Comparison of ENCODE assay signal across 8 cellular contexts in genomic region chr19:383922-384800, GRCh38. TPM values are rescaled to one million over a fixed set of nuclear protein-coding genes. Genes with fewer than 3 reads are reported as not detected.
DNase-seq lines count a peak whose midpoint lies in the region; ATAC-seq and TF ChIP-seq lines count a peak whose summit lies in the region.

No MANE protein-coding gene starts in this region.

- intact Hi-C loops in esophagus muscularis mucosa (cut with DNase I): loop anchor here (10.0 kb wide), 1 partner anchor 101 kb away; no protein-coding TSS in a partner anchor

- TF ChIP-seq POLR2A in esophagus muscularis mucosa (IDR thresholded peaks at IDR 0.05; ENCODE audit: low read depth): no peak

- DNase-seq in BE2C (peak; percentile 69), esophagus muscularis mucosa (ENCODE audit: extremely low spot score) (no peak), SW 1271 (lab: John Stamatoyannopoulos, UW) (no peak)
- DNase-seq in naive thymus-derived CD8-positive, alpha-beta T cell: peak in 2 of 10 donors; percentile 16 to 53
- DNase-seq in activated CD8-positive, alpha-beta memory T cell treated with anti-CD3 and anti-CD28 coated beads for 24 hours: no peak

- POLR2A ChIA-PET in naive thymus-derived CD8-positive, alpha-beta T cell (lab: Charles Lee): interaction anchor here (1.8 kb wide), 1 partner anchor 127 kb away, joined by 4 read pairs; no protein-coding TSS in a partner anchor

- H3K4me3 ChIP-seq in BE2C (ENCODE audit: low read depth, low read length) (no peak overlapping the region), esophagus muscularis mucosa (no peak overlapping the region)

- no peaks in the 10 kb centered on the region for H3K9me3 ChIP-seq in BE2C
- H3K9me3 ChIP-seq in esophagus muscularis mucosa: no peaks in the 10 kb centered on the region

- peak; percentile 40 to 60 for ATAC-seq in naive thymus-derived CD8-positive, alpha-beta T cell
- ATAC-seq in HG03378 (IDR thresholded peaks at IDR 0.05; ENCODE audit: unreplicated experiment): no peak
- ATAC-seq in HG03280 (IDR thresholded peaks at IDR 0.05; ENCODE audit: unreplicated experiment): no peak

- peaks cover 4 to 14% (median 8%) of the 10 kb centered on the region in 4 donors for H3K4me1 Mint-ChIP-seq in naive thymus-derived CD8-positive, alpha-beta T cell

- no peaks in the 10 kb centered on the region for H3K36me3 ChIP-seq in BE2C
- H3K36me3 ChIP-seq in esophagus muscularis mucosa: no peaks in the 10 kb centered on the region

- peak; percentile 53 for TF ChIP-seq RAD21 in Ishikawa (IDR thresholded peaks at IDR 0.05; ENCODE audit: low read depth)

- TF ChIP-seq EP300 in Ishikawa (IDR thresholded peaks at IDR 0.05; ENCODE audit: borderline replicate concordance): no peak
- no peak for TF ChIP-seq EP300 in esophagus muscularis mucosa (IDR thresholded peaks at IDR 0.05)

- no peaks in the 10 kb centered on the region for H3K36me3 Mint-ChIP-seq in naive thymus-derived CD8-positive, alpha-beta T cell

- WGBS in esophagus muscularis mucosa: 17% methylated on average over 24 of the region's 44 CpGs

- peak; percentile 52 for TF ChIP-seq CTCF in BE2C (IDR thresholded peaks at IDR 0.05; ENCODE audit: low read depth, low read length)
- TF ChIP-seq CTCF in esophagus muscularis mucosa (IDR thresholded peaks at IDR 0.05): peak; percentile 54 to 74 (median 55)

- H3K9me3 Mint-ChIP-seq in naive thymus-derived CD8-positive, alpha-beta T cell: no peaks in the 10 kb centered on the region

- H3K27me3 ChIP-seq in BE2C: no peaks in the 10 kb centered on the region
- peaks cover 0 to 48% (median 10%) of the 10 kb centered on the region in 4 donors for H3K27me3 ChIP-seq in esophagus muscularis mucosa

- peaks cover 28 to 66% (median 53%) of the 10 kb centered on the region in 5 donors for H3K27me3 Mint-ChIP-seq in naive thymus-derived CD8-positive, alpha-beta T cell

- no peak overlapping the region for H3K27ac ChIP-seq in esophagus muscularis mucosa (replicated peaks in 1 of 4)

- H3K4me1 ChIP-seq in BE2C (no peaks in the 10 kb centered on the region), esophagus muscularis mucosa (peaks cover 0 to 6% (median 0%) of the 10 kb centered on the region in 4 donors)

- peak overlapping the region in 1 of 10 donors; percentile 4 for H3K4me3 Mint-ChIP-seq in naive thymus-derived CD8-positive, alpha-beta T cell

- peak overlapping the region in 1 of 10 donors; percentile 39 for H3K27ac Mint-ChIP-seq in naive thymus-derived CD8-positive, alpha-beta T cell

TF ChIP-seq in Ishikawa, 13 proteins besides CTCF, POLR2A, EP300 and RAD21:
- TF ChIP-seq CEBPB (IDR thresholded peaks at IDR 0.05): no peak
- TF ChIP-seq REST (IDR thresholded peaks at IDR 0.05; ENCODE audit: low read depth): no peak
- no peak for TF ChIP-seq MAX (IDR thresholded peaks at IDR 0.05)
- no peak for TF ChIP-seq USF1 (IDR thresholded peaks at IDR 0.05)
- no peak for TF ChIP-seq NFIC (IDR thresholded peaks at IDR 0.05)
- TF ChIP-seq EGR1 (IDR thresholded peaks at IDR 0.05): no peak
- no peak for TF ChIP-seq CREB1 (IDR thresholded peaks at IDR 0.05; ENCODE audit: low read depth)
- no peak for TF ChIP-seq FOXM1 (IDR thresholded peaks at IDR 0.05; ENCODE audit: borderline replicate concordance, low read depth)
- TF ChIP-seq ZBTB7A (IDR thresholded peaks at IDR 0.05; ENCODE audit: low read depth): no peak
- no peak for TF ChIP-seq TAF1 (IDR thresholded peaks at IDR 0.05; ENCODE audit: low read depth)
- TF ChIP-seq YY1 (IDR thresholded peaks at IDR 0.05; ENCODE audit: low read depth): no peak
- TF ChIP-seq TEAD4 (IDR thresholded peaks at IDR 0.05): no peak
- no peak for TF ChIP-seq TCF12 (IDR thresholded peaks at IDR 0.05; ENCODE audit: low read depth)

RNA-seq across cellular contexts. Expression of gene C2CD4C, which starts 24.8 kb away (rescaled TPM):
- 0.19 TPM for polyA plus RNA-seq in BE2C (2012; ENCODE audit: insufficient read depth, insufficient read length, low read depth)
- total RNA-seq in esophagus muscularis mucosa: 1 to 10 TPM in 3 of 4 donors, under 1 TPM in 1; 0.46 to 3.7 (median 1.7) TPM
- total RNA-seq in naive thymus-derived CD8-positive, alpha-beta T cell: not detected
- polyA plus RNA-seq in naive thymus-derived CD8-positive, alpha-beta T cell: not detected

RNA-seq across cellular contexts. Expression of gene MIER2, which starts 39.6 kb away (rescaled TPM):
- polyA plus RNA-seq in BE2C (2012; ENCODE audit: insufficient read depth, insufficient read length, low read depth): 59.0 TPM
- 10 to 100 TPM; 11.6 to 26.4 (median 18.9) TPM for total RNA-seq in esophagus muscularis mucosa
- 10 to 100 TPM; 16.8 to 20.3 TPM for total RNA-seq in naive thymus-derived CD8-positive, alpha-beta T cell
- polyA plus RNA-seq in naive thymus-derived CD8-positive, alpha-beta T cell: 1 to 10 TPM; 2.1 to 3.1 (median 2.4) TPM

Comparison
In these comparisons a context has a peak if more than half of its experiments do, and no peak if none do; other contexts are left out.
1. ATAC-seq: peak in naive thymus-derived CD8-positive, alpha-beta T cell (2 of 2); none in HG03378 (single experiment) and HG03280 (single experiment).